8 cellular contexts compared by ENCODE assay signal in the genomic region with DNA sequence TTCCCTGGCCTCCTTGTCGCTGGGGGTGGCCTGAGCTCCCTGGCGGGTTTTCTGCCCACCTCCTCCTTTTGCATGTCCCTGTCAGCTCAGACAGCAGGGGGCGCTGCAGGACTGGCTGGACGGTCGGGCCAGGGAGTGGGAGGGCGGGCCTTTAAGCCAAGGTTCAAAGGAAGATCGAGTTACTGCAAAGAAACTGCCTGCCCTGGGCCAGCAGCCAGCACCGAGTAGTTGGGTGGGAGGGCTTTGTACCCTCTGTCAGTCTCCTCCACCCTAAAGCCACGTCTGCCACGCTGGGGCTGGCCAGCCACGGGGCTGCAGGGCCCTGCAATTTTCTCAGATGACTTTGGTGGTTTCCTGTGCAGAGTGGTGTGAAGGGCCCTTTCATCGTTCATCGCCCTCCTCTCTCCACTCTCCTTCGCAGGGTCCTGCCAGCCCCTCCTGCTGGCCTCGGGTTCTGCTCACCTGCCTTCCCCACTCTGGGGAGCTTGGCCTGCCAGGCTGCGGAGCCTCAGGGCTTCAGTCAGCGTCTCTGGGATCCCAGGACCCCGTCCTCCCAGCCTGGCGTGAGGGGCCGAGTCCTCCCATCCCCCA. TPM values are rescaled to one million over a fixed set of nuclear protein-coding genes. Genes with fewer than 3 reads are reported as not detected.
DNase-seq lines count a peak whose midpoint lies in the region; ATAC-seq and TF ChIP-seq lines count a peak whose summit lies in the region.

No MANE protein-coding gene starts in this region.

- intact Hi-C loops in lower leg skin (cut with DNase I; ENCODE audit: low total_unique reads): loop anchor here (2.0 kb wide), 1 partner anchor 77 kb away; no protein-coding TSS in a partner anchor

- H3K36me3 ChIP-seq in DND-41 (ENCODE audit: insufficient read depth, low read length): no peaks in the 10 kb centered on the region

- TF ChIP-seq CTCF in DND-41 (IDR thresholded peaks at IDR 0.05; ENCODE audit: borderline replicate concordance, extremely low read depth, low read length, poor library complexity, severe bottlenecking): peak; percentile 96
- TF ChIP-seq CTCF in lower leg skin (IDR thresholded peaks at IDR 0.05): peak in 1 of 3 donors; percentile 10

- H3K4me3 ChIP-seq in DND-41 (ENCODE audit: low read depth in 1 of 2, low read length in 2 of 2) (no peak overlapping the region), lower leg skin (ENCODE audit: low read depth, poor library complexity, severe bottlenecking) (no peak overlapping the region)

- peaks cover 9% of the 10 kb centered on the region for H3K4me1 ChIP-seq in DND-41 (ENCODE audit: insufficient read depth, low read length)

- H4K20me1 ChIP-seq in DND-41 (ENCODE audit: insufficient read depth, low read length): no peaks in the 10 kb centered on the region

- peak; percentile 89 for DNase-seq in DND-41
- DNase-seq in NCI-H526 treated with DMSO at 0.1 percent for 48 hours (lab: John Stamatoyannopoulos, UW): peak; percentile 60
- DNase-seq in activated CD4-positive, alpha-beta T cell treated with anti-CD3 and anti-CD28 coated beads, Interleukin-2, amount 50 U/mL, for 4 hours: peak; percentile 89 to 92
- DNase-seq in dermis microvascular lymphatic vessel endothelial cell (ENCODE audit: low read depth in 2 of 2): peak; percentile 36 to 77
- DNase-seq in lower leg skin (ENCODE audit: low spot score in 2 of 2): peak; percentile 87 to 98
- peak; percentile 94 for DNase-seq in stimulated activated CD4-positive, alpha-beta T cell treated with anti-CD3 and anti-CD28 coated beads, Interleukin-4, amount 100 ng/mL, for 1 hour

- 9 to 16% methylated on average over 19 to 20 of the region's 20 CpGs for WGBS in lower leg skin, 2 donors

- no peaks in the 10 kb centered on the region for H3K9me3 ChIP-seq in DND-41 (ENCODE audit: insufficient read depth, low read length, severe bottlenecking)

- H3K79me2 ChIP-seq in DND-41 (ENCODE audit: insufficient read depth, low read length): no peaks in the 10 kb centered on the region

- no peak overlapping the region for H3K4me2 ChIP-seq in DND-41 (ENCODE audit: insufficient read depth, low read length)

- no peak overlapping the region for H3K27ac ChIP-seq in DND-41 (ENCODE audit: low read length)

- no peak overlapping the region for H2AFZ ChIP-seq in DND-41 (ENCODE audit: low read depth, low read length)

- H3K27me3 ChIP-seq in DND-41 (ENCODE audit: insufficient read depth, low read length, poor library complexity): no peaks in the 10 kb centered on the region

- ATAC-seq in DND-41 (ENCODE audit: insufficient read depth, low read depth) (peak; percentile 97), HG03175 (IDR thresholded peaks at IDR 0.05; ENCODE audit: unreplicated experiment) (peak; percentile 53), GM18873 (IDR thresholded peaks at IDR 0.05; ENCODE audit: low FRiP score, unreplicated experiment) (no peak)

- H3K9ac ChIP-seq in DND-41 (ENCODE audit: low read depth, low read length): no peak overlapping the region

- no peak for TF ChIP-seq POLR2A in lower leg skin (IDR thresholded peaks at IDR 0.05)

RNA-seq across cellular contexts. Expression of a gene that starts 12.3 kb away (rescaled TPM):
- total RNA-seq in dermis microvascular lymphatic vessel endothelial cell: 0.13 TPM in 1 of 2 replicates, not detected in the other
- not detected for total RNA-seq in lower leg skin

RNA-seq across cellular contexts. Expression of a gene that starts 17.9 kb away (rescaled TPM):
- total RNA-seq in dermis microvascular lymphatic vessel endothelial cell: not detected in 2 replicates
- total RNA-seq in lower leg skin: under 1 TPM in 1 of 4 donors, not detected in 3; 0.22 TPM

RNA-seq across cellular contexts. Expression of a gene that starts 52.3 kb away (rescaled TPM):
- total RNA-seq in dermis microvascular lymphatic vessel endothelial cell (2.3 and 10.0 TPM in 2 replicates), lower leg skin (100 to 1,000 TPM in 2 of 4 donors, 10 to 100 TPM in 2; 80.3 to 147 (median 99.1) TPM)

RNA-seq across cellular contexts. Expression of a gene that starts 53.6 kb away (rescaled TPM):
- total RNA-seq in dermis microvascular lymphatic vessel endothelial cell (1.5 and 1.8 TPM in 2 replicates), lower leg skin (under 1 TPM in 3 of 4 donors, not detected in 1; 0.65 to 0.91 (median 0.68) TPM)
